In the genomic region with DNA sequence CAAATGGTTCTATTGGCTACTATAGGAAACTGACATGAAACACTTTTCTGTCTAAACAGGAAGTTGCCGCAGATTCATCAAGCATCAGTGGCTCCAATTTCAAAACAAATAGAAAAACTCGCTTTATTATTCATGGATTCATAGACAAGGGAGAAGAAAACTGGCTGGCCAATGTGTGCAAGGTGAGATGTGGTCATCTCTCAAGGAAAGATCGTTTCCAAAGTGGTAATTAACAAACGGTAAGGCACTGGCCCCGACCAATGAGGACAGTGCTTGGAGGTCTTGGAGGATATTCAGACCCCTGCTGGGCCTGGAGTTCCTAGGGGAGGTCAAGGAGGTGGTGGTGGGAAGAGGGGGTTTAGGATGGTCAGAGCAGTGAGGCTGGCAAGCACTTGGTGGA, we compare ENCODE assay signal across 36 cellular contexts. TPM values are rescaled to one million over a fixed set of nuclear protein-coding genes. Genes with fewer than 3 reads are reported as not detected.
"Had no signal": no experiment of that assay in that cellular context is flagged by ENCODE, and none has a peak within 500 bp of the region (broad histone marks: within the 10 kb centered on the region; RNA-seq: fewer than 3 reads in every experiment).

No MANE protein-coding gene starts in this region.

- H3K27me3 ChIP-seq: neutrophil, spleen, suprapubic skin, testis, tibial artery, transverse colon, upper lobe of right lung, uterus had no signal

- H3K36me3 ChIP-seq: neutrophil, spleen, suprapubic skin, tibial artery, transverse colon, upper lobe of right lung, uterus had no signal

- H3K36me3 Mint-ChIP-seq: naive thymus-derived CD8-positive, alpha-beta T cell; natural killer cell treated with Interleukin-12 subunit alpha and Interleukin-12 subunit beta and Interleukin-15 and Interleukin-18, amount 100 ng/mL, for 72 hours; stimulated activated memory B cell treated with anti-CD40 and anti-IgM and Interleukin-4, amounts not matched to agents 10 μg/mL and 1 μg/mL and 100 μg/mL, for 72 hours; type B pancreatic cell had no signal

- H3K4me1 Mint-ChIP-seq: naive thymus-derived CD8-positive, alpha-beta T cell; nephron progenitor cell; neural crest cell; stimulated activated memory B cell treated with anti-CD40 and anti-IgM and Interleukin-4, amounts not matched to agents 10 μg/mL and 1 μg/mL and 100 μg/mL, for 72 hours; stimulated activated naive CD8-positive, alpha-beta T cell treated with anti-CD3 and anti-CD28 coated beads, Interleukin-15, amount 100 ng/mL, for 72 hours had no signal

- H3K4me3 Mint-ChIP-seq: naive thymus-derived CD8-positive, alpha-beta T cell; natural killer cell treated with Interleukin-12 subunit alpha and Interleukin-12 subunit beta and Interleukin-15 and Interleukin-18, amount 100 ng/mL, for 72 hours; nephron progenitor cell; neural crest cell; stimulated activated memory B cell treated with anti-CD40 and anti-IgM and Interleukin-4, amounts not matched to agents 10 μg/mL and 1 μg/mL and 100 μg/mL, for 72 hours; stimulated activated naive CD8-positive, alpha-beta T cell treated with anti-CD3 and anti-CD28 coated beads, Interleukin-15, amount 100 ng/mL, for 72 hours; type B pancreatic cell had no signal

- H3K27ac ChIP-seq: neutrophil, parathyroid adenoma, psoas muscle, skin epidermis, spleen, suprapubic skin, testis, tibial artery, transverse colon, upper lobe of right lung, uterus had no signal

- H3K4me1 ChIP-seq: parathyroid adenoma, psoas muscle, spleen, suprapubic skin, testis, tibial artery, transverse colon, upper lobe of right lung, uterus had no signal

- H3K9me3 Mint-ChIP-seq: naive thymus-derived CD8-positive, alpha-beta T cell; nephron progenitor cell; neural crest cell; stimulated activated naive CD8-positive, alpha-beta T cell treated with anti-CD3 and anti-CD28 coated beads, Interleukin-15, amount 100 ng/mL, for 72 hours; type B pancreatic cell had no signal

- ATAC-seq: naive thymus-derived CD8-positive, alpha-beta T cell; natural killer cell treated with Interleukin-12 subunit alpha and Interleukin-12 subunit beta and Interleukin-15 and Interleukin-18, amount 100 ng/mL, for 72 hours; psoas muscle; right cardiac atrium; sciatic nerve; stimulated activated memory B cell treated with anti-CD40 and anti-IgM and Interleukin-4, amounts not matched to agents 10 μg/mL and 1 μg/mL and 100 μg/mL, for 72 hours; stimulated activated naive CD8-positive, alpha-beta T cell treated with anti-CD3 and anti-CD28 coated beads, Interleukin-15, amount 100 ng/mL, for 72 hours; stimulated activated naive CD8-positive, alpha-beta T cell treated with anti-CD3 and anti-CD28 coated beads, Interleukin-15, Interleukin-2, amounts not matched to agents 100 U/mL and 50 U/mL, for 24 hours; upper lobe of right lung had no signal

- DNase-seq: naive thymus-derived CD8-positive, alpha-beta T cell; nephron progenitor cell; nucleus accumbens; posterior cingulate gyrus; psoas muscle; right cardiac atrium; spleen; stimulated activated CD4-positive, alpha-beta T cell treated with anti-CD3 and anti-CD28 coated beads, Interleukin-12 subunit alpha, Interleukin-12 subunit beta, amount 100 ng/mL, for 4 hours; stimulated activated CD4-positive, alpha-beta T cell treated with anti-CD3 and anti-CD28 coated beads, Interleukin-1b, Interleukin-23, amount 100 ng/mL, for 48 hours; stimulated activated CD4-positive, alpha-beta T cell treated with anti-CD3 and anti-CD28 coated beads, Interleukin-4, amount 100 ng/mL, for 1 hour; stimulated activated CD4-positive, alpha-beta T cell treated with anti-CD3 and anti-CD28 coated beads, Interleukin-4, amount 100 ng/mL, for 4 hours; stimulated activated CD8-positive, alpha-beta memory T cell treated with anti-CD3 and anti-CD28 coated beads, Interleukin-4, amount 100 ng/mL, for 48 hours; stimulated activated naive CD4-positive, alpha-beta T cell; stimulated activated naive CD8-positive, alpha-beta T cell treated with anti-CD3 and anti-CD28 coated beads, Interleukin-15, amount 100 ng/mL, for 72 hours; stimulated activated naive CD8-positive, alpha-beta T cell treated with anti-CD3 and anti-CD28 coated beads, Interleukin-15, Interleukin-2, amounts not matched to agents 100 U/mL and 50 U/mL, for 24 hours; substantia nigra; testis; tibial artery; transverse colon; upper lobe of right lung; uterus had no signal

- H3K9me3 ChIP-seq: neutrophil, psoas muscle, spleen, suprapubic skin, testis, tibial artery, transverse colon, upper lobe of right lung, uterus had no signal

- H3K4me3 ChIP-seq: psoas muscle, skin epidermis, smooth muscle cell, spleen, suprapubic skin, testis, tibial artery, transverse colon, upper lobe of right lung, uterus had no signal

- H3K27me3 Mint-ChIP-seq: progenitor cell of endocrine pancreas; stimulated activated memory B cell treated with anti-CD40 and anti-IgM and Interleukin-4, amounts not matched to agents 10 μg/mL and 1 μg/mL and 100 μg/mL, for 72 hours; type B pancreatic cell had no signal

- H3K27ac Mint-ChIP-seq: naive thymus-derived CD8-positive, alpha-beta T cell; natural killer cell treated with Interleukin-12 subunit alpha and Interleukin-12 subunit beta and Interleukin-15 and Interleukin-18, amount 100 ng/mL, for 72 hours; nephron progenitor cell; progenitor cell of endocrine pancreas; stimulated activated memory B cell treated with anti-CD40 and anti-IgM and Interleukin-4, amounts not matched to agents 10 μg/mL and 1 μg/mL and 100 μg/mL, for 72 hours; stimulated activated naive CD8-positive, alpha-beta T cell treated with anti-CD3 and anti-CD28 coated beads, Interleukin-15, amount 100 ng/mL, for 72 hours; type B pancreatic cell had no signal

RNA-seq across cellular contexts. Expression of a gene that starts 2.6 kb away (rescaled TPM):
- total RNA-seq: naive thymus-derived CD8-positive, alpha-beta T cell; natural killer cell treated with Interleukin-12 subunit alpha and Interleukin-12 subunit beta and Interleukin-15 and Interleukin-18, amount 100 ng/mL, for 72 hours; neural crest cell; osteocyte; progenitor cell of endocrine pancreas; renal cortical epithelial cell; smooth muscle cell; suprapubic skin; transverse colon; upper lobe of right lung; urinary bladder; uterus had no signal

RNA-seq across cellular contexts. Expression of a gene that starts 42.5 kb away (rescaled TPM):
- total RNA-seq: naive thymus-derived CD8-positive, alpha-beta T cell; natural killer cell treated with Interleukin-12 subunit alpha and Interleukin-12 subunit beta and Interleukin-15 and Interleukin-18, amount 100 ng/mL, for 72 hours; neural crest cell; omental fat pad; osteocyte; progenitor cell of endocrine pancreas; renal cortical epithelial cell; smooth muscle cell; suprapubic skin; testis; transverse colon; upper lobe of right lung; urinary bladder; uterus had no signal
